In the genomic region with DNA sequence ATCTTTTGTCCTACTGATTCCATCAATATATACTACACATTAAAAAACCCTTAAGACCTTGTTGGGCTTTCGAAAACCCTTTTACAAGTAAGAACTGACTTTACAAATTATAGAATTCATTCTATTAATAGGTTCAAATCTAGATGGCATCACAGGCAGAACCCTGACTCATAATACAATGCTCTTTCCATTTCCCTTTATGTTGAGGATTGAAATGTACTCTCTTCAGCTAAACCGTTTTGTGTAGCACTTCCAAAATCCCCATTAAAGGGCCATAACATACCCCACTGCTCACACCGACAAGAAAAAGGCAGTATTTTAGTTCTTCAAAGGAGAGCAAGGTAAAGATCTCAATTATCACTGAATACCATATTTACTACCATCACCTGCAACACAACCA, we compare ENCODE assay signal across 17 cellular contexts. TPM values are rescaled to one million over a fixed set of nuclear protein-coding genes. Genes with fewer than 3 reads are reported as not detected.
A peak's percentile ranks its signal among the peaks of the same experiment; 100 is the strongest.
DNase-seq lines count a peak whose midpoint lies in the region; ATAC-seq and TF ChIP-seq lines count a peak whose summit lies in the region.
"Had no signal": no experiment of that assay in that cellular context is flagged by ENCODE, and none has a peak within 500 bp of the region (broad histone marks: within the 10 kb centered on the region; RNA-seq: fewer than 3 reads in every experiment).

No MANE protein-coding gene starts in this region.

- ATAC-seq in IMR-90 (ENCODE audit: low read depth) = no peak

- no peaks in the 10 kb centered on the region for H3K9me3 ChIP-seq in IMR-90 (ENCODE audit: control insufficient read depth, insufficient read depth, low read length)
- H3K9me3 ChIP-seq: HAP-1, vagina had no signal

- no peak overlapping the region for H2BK15ac ChIP-seq in IMR-90 (ENCODE audit: low read depth, low read length)

- in situ Hi-C loops in IMR-90 (cut with MboI; ENCODE audit: low sequenced_read_pairs) (no loop called here), KBM-7 (cut with MboI; ENCODE audit: low pct_unique_long_range_greater_than_20kb, low sequenced_read_pairs) (no loop called here), brain microvascular endothelial cell (cut with HindIII; ENCODE audit: low pct_ligation_motif_present, low sequenced_read_pairs) (no loop called here)

- no peak overlapping the region for H3K23ac ChIP-seq in IMR-90 (ENCODE audit: low read depth, low read length)

- TF ChIP-seq CTCF in IMR-90 (conservative IDR thresholded peaks at IDR 0.05; ENCODE audit: low read depth, low read length) (no peak), progenitor cell of endocrine pancreas (IDR thresholded peaks at IDR 0.05; ENCODE audit: unreplicated experiment) (no peak), brain microvascular endothelial cell (IDR thresholded peaks at IDR 0.05; ENCODE audit: low read depth, low read length, missing control alignments) (no peak)

- H4K20me1 ChIP-seq in IMR-90 (ENCODE audit: insufficient read depth, low read length) = peaks cover 98% of the 10 kb centered on the region

- H3K4me2 ChIP-seq in IMR-90 (ENCODE audit: low read depth, low read length) = peak overlapping the region; percentile 17; the same call in 1 of the 2 replicates

- H2BK5ac ChIP-seq in IMR-90 (ENCODE audit: low read depth, low read length, poor library complexity, severe bottlenecking) = peak overlapping the region; percentile 4

- no peak overlapping the region for H4K8ac ChIP-seq in IMR-90 (ENCODE audit: low read depth in 2 of 2, low read length in 2 of 2)

- H2AK5ac ChIP-seq in IMR-90 (ENCODE audit: low read depth, low read length) = no peak overlapping the region

- H3K27me3 ChIP-seq in IMR-90 (ENCODE audit: control insufficient read depth, insufficient read depth, low read length) (no peaks in the 10 kb centered on the region), brain microvascular endothelial cell (replicated peaks) (no peaks in the 10 kb centered on the region)
- H3K27me3 ChIP-seq: dorsolateral prefrontal cortex, vagina had no signal

- peaks cover 71% of the 10 kb centered on the region for H3K4me1 Mint-ChIP-seq in activated CD4-positive, alpha-beta memory T cell treated with anti-CD3 and anti-CD28 coated beads for 36 hours (ENCODE audit: low read depth)
- peaks cover 43% of the 10 kb centered on the region for H3K4me1 Mint-ChIP-seq in activated CD4-positive, alpha-beta memory T cell treated with anti-CD3 and anti-CD28 coated beads, Interleukin-2, amount 10 ng/mL, durations not matched to agents 7 days and 5 days
- H3K4me1 Mint-ChIP-seq in progenitor cell of endocrine pancreas (ENCODE audit: low read depth) = peaks cover 22% of the 10 kb centered on the region

- POLR2A ChIA-PET in activated CD4-positive, alpha-beta memory T cell treated with anti-CD3 and anti-CD28 coated beads for 36 hours (lab: Charles Lee) = interaction anchor here (0.8 kb wide), 1 partner anchor 92 kb away, joined by 3 read pairs; no protein-coding TSS in a partner anchor
- POLR2A ChIA-PET in activated CD4-positive, alpha-beta memory T cell treated with anti-CD3 and anti-CD28 coated beads, Interleukin-2, amount 10 ng/mL, durations not matched to agents 7 days and 5 days (lab: Charles Lee) = interaction anchor here (6.9 kb wide), 1 partner anchor 10 kb away, joined by 35 read pairs; the partner anchor contains the start of gene CSNK1A1
- POLR2A ChIA-PET in IMR-90 (lab: Charles Lee; ENCODE audit: unreplicated experiment) = no interaction called here

- H2BK20ac ChIP-seq in IMR-90 (ENCODE audit: low read depth, low read length) = no peak overlapping the region

- TF ChIP-seq RAD21 in IMR-90 (IDR thresholded peaks at IDR 0.05; ENCODE audit: low read length) = no peak

- H3K4me1 ChIP-seq in IMR-90 (ENCODE audit: control insufficient read depth, insufficient read depth, low read length) = peaks cover 12% of the 10 kb centered on the region

- no CpG with 5 or more reads among the region's 3 CpGs for WGBS in IMR-90 (ENCODE audit: extremely low coverage in 2 of 2, insufficient read length in 1 of 2), 2 experiments

- dilution Hi-C loops in IMR-90 (cut with HindIII; ENCODE audit: low sequenced_read_pairs, unreplicated experiment) = no loop called here

- H3K14ac ChIP-seq in IMR-90 (replicated peaks; ENCODE audit: low read depth, low read length) = no peak overlapping the region

- H2AK9ac ChIP-seq in IMR-90 (replicated peaks; ENCODE audit: low read depth, low read length, poor library complexity) = no peak overlapping the region

- H3K27ac ChIP-seq in IMR-90 (ENCODE audit: insufficient read depth, low read length) (no peak overlapping the region), brain microvascular endothelial cell (no peak overlapping the region)
- H3K27ac ChIP-seq: vagina had no signal

- H3K9me1 ChIP-seq in IMR-90 (ENCODE audit: insufficient read depth, low read length) = peaks cover 8% of the 10 kb centered on the region

- H4K91ac ChIP-seq in IMR-90 (ENCODE audit: insufficient read depth, low read depth, low read length) = no peak overlapping the region

- peak overlapping the region; percentile 14 for H3K4me3 Mint-ChIP-seq in activated CD4-positive, alpha-beta memory T cell treated with anti-CD3 and anti-CD28 coated beads for 36 hours
- H3K4me3 Mint-ChIP-seq in activated CD4-positive, alpha-beta memory T cell treated with anti-CD3 and anti-CD28 coated beads, Interleukin-2, amount 10 ng/mL, durations not matched to agents 7 days and 5 days = no peak overlapping the region
- no peak overlapping the region for H3K4me3 Mint-ChIP-seq in progenitor cell of endocrine pancreas (ENCODE audit: low read depth)

- TSS peak; percentile 2 for BruUV-seq in IMR-90 (replicated peaks; lab: Mats Ljungman, UMichigan)

- H3K36me3 Mint-ChIP-seq in activated CD4-positive, alpha-beta memory T cell treated with anti-CD3 and anti-CD28 coated beads for 36 hours = peaks cover 41% of the 10 kb centered on the region
- H3K36me3 Mint-ChIP-seq in activated CD4-positive, alpha-beta memory T cell treated with anti-CD3 and anti-CD28 coated beads, Interleukin-2, amount 10 ng/mL, durations not matched to agents 7 days and 5 days (ENCODE audit: low read depth) = peaks cover 62% of the 10 kb centered on the region
- peaks cover 22% of the 10 kb centered on the region for H3K36me3 Mint-ChIP-seq in progenitor cell of endocrine pancreas (ENCODE audit: insufficient read depth)

- H3K27me3 Mint-ChIP-seq in activated CD4-positive, alpha-beta memory T cell treated with anti-CD3 and anti-CD28 coated beads for 36 hours = no peaks in the 10 kb centered on the region
- H3K27me3 Mint-ChIP-seq in activated CD4-positive, alpha-beta memory T cell treated with anti-CD3 and anti-CD28 coated beads, Interleukin-2, amount 10 ng/mL, durations not matched to agents 7 days and 5 days = no peaks in the 10 kb centered on the region
- no peaks in the 10 kb centered on the region for H3K27me3 Mint-ChIP-seq in progenitor cell of endocrine pancreas

- no peak overlapping the region for H3K18ac ChIP-seq in IMR-90 (ENCODE audit: low read depth, low read length)

- no peak overlapping the region for H3K4ac ChIP-seq in IMR-90 (ENCODE audit: low read depth, low read length)

- H3K36me3 ChIP-seq in IMR-90 (ENCODE audit: control insufficient read depth, insufficient read depth, low read length) = peaks cover 38% of the 10 kb centered on the region
- peaks cover 59% of the 10 kb centered on the region for H3K36me3 ChIP-seq in brain microvascular endothelial cell (replicated peaks)

- no peaks in the 10 kb centered on the region for H3K9me3 Mint-ChIP-seq in activated CD4-positive, alpha-beta memory T cell treated with anti-CD3 and anti-CD28 coated beads for 36 hours
- H3K9me3 Mint-ChIP-seq in activated CD4-positive, alpha-beta memory T cell treated with anti-CD3 and anti-CD28 coated beads, Interleukin-2, amount 10 ng/mL, durations not matched to agents 7 days and 5 days = no peaks in the 10 kb centered on the region
- H3K9me3 Mint-ChIP-seq in progenitor cell of endocrine pancreas (ENCODE audit: low read depth) = no peaks in the 10 kb centered on the region

- intact Hi-C loops in activated CD4-positive, alpha-beta memory T cell treated with anti-CD3 and anti-CD28 coated beads for 36 hours (cut with micrococcal nuclease) = loop anchor here (5.0 kb wide), 1 partner anchor 48 kb away; no protein-coding TSS in a partner anchor
- intact Hi-C loops in IMR-90 (cut with micrococcal nuclease) = no loop called here

- H3K56ac ChIP-seq in IMR-90 (ENCODE audit: extremely low read depth, insufficient read depth, low read length) = no peak overlapping the region

- no peak overlapping the region for H2AFZ ChIP-seq in IMR-90 (replicated peaks; ENCODE audit: low read length, poor library complexity)

- H4K5ac ChIP-seq in IMR-90 (ENCODE audit: low read depth, low read length) = no peak overlapping the region

- H3K4me3 ChIP-seq in IMR-90 (ENCODE audit: insufficient read depth, low read depth, low read length) (no peak overlapping the region), brain microvascular endothelial cell (ENCODE audit: low read depth, low read length) (no peak overlapping the region)
- H3K4me3 ChIP-seq: HAP-1, vagina had no signal

- no peak for DNase-seq in activated CD4-positive, alpha-beta memory T cell treated with anti-CD3 and anti-CD28 coated beads for 36 hours
- no peak for DNase-seq in activated CD4-positive, alpha-beta memory T cell treated with anti-CD3 and anti-CD28 coated beads, Interleukin-2, amount 10 ng/mL, durations not matched to agents 7 days and 5 days
- DNase-seq in IMR-90 (no peak), dermis blood vessel endothelial cell (peak; percentile 26), progenitor cell of endocrine pancreas (ENCODE audit: low spot score, unreplicated experiment) (no peak), KBM-7 (no peak), brain microvascular endothelial cell (no peak)
- DNase-seq in activated effector memory CD4-positive, alpha-beta T cell treated with anti-CD3 and anti-CD28 coated beads, Interleukin-2, amount 50 U/mL, for 16 hours = no peak
- DNase-seq: dorsolateral prefrontal cortex; GF-D8; hypothalamus; MV-4-11; NCI-H774; stimulated activated naive CD4-positive, alpha-beta T cell treated with Interleukin-2 at 50 U/mL for 16 hours had no signal

- no peak overlapping the region for H2BK120ac ChIP-seq in IMR-90 (ENCODE audit: low read depth, low read length)

- no peak overlapping the region for H3K9ac ChIP-seq in IMR-90 (ENCODE audit: low read depth, low read length)

- CTCF ChIA-PET in activated CD4-positive, alpha-beta memory T cell treated with anti-CD3 and anti-CD28 coated beads for 36 hours (lab: Charles Lee) = no interaction called here
- CTCF ChIA-PET in activated CD4-positive, alpha-beta memory T cell treated with anti-CD3 and anti-CD28 coated beads, Interleukin-2, amount 10 ng/mL, durations not matched to agents 7 days and 5 days (lab: Charles Lee) = no interaction called here
- CTCF ChIA-PET in IMR-90 (lab: Yijun Ruan, JAX) = no interaction called here

- H3K27ac Mint-ChIP-seq in activated CD4-positive, alpha-beta memory T cell treated with anti-CD3 and anti-CD28 coated beads for 36 hours = peak overlapping the region; percentile 57
- no peak overlapping the region for H3K27ac Mint-ChIP-seq in activated CD4-positive, alpha-beta memory T cell treated with anti-CD3 and anti-CD28 coated beads, Interleukin-2, amount 10 ng/mL, durations not matched to agents 7 days and 5 days
- H3K27ac Mint-ChIP-seq in progenitor cell of endocrine pancreas = peak overlapping the region; percentile 34

- TF ChIP-seq POLR2A in IMR-90 (IDR thresholded peaks at IDR 0.05; ENCODE audit: low read depth, low read length) = no peak

- H3K79me1 ChIP-seq in IMR-90 (ENCODE audit: low read depth in 1 of 2, low read length in 2 of 2) = peaks cover 0 to 13% of the 10 kb centered on the region in 2 experiments; a peak in 2 of 4 replicates

RNA-seq across cellular contexts. Expression of gene CSNK1A1, which starts 11.1 kb away (rescaled TPM):
- 100 to 1,000 TPM; 165 to 170 TPM for total RNA-seq in activated CD4-positive, alpha-beta memory T cell treated with anti-CD3 and anti-CD28 coated beads for 36 hours
- total RNA-seq in activated CD4-positive, alpha-beta memory T cell treated with anti-CD3 and anti-CD28 coated beads, Interleukin-2, amount 10 ng/mL, durations not matched to agents 7 days and 5 days = 100 to 1,000 TPM; 194 to 203 TPM
- total RNA-seq in IMR-90 (2012; rRNA removed) = 419 and 573 TPM in 2 replicates
- polyA plus RNA-seq in IMR-90 (2012; rRNA removed) = 112 and 140 TPM in 2 replicates
- 64.4 and 68.9 TPM in 2 replicates for polyA plus RNA-seq in IMR-90 (2012; cell fraction: cytosol; rRNA removed)
- polyA plus RNA-seq in IMR-90 (2012; cell fraction: nucleus; rRNA removed; ENCODE audit: low replicate concordance) = 56.7 and 85.2 TPM in 2 replicates
- 415 and 530 TPM in 2 replicates for total RNA-seq in dermis blood vessel endothelial cell
- total RNA-seq in progenitor cell of endocrine pancreas = 213 and 219 TPM in 2 replicates

RNA-seq across cellular contexts. Expression of gene ARHGEF37, which starts 41.2 kb away (rescaled TPM):
- under 1 TPM; 0.69 to 0.77 TPM for total RNA-seq in activated CD4-positive, alpha-beta memory T cell treated with anti-CD3 and anti-CD28 coated beads for 36 hours
- total RNA-seq in activated CD4-positive, alpha-beta memory T cell treated with anti-CD3 and anti-CD28 coated beads, Interleukin-2, amount 10 ng/mL, durations not matched to agents 7 days and 5 days = 1 to 10 TPM in 1 of 2 experiments, under 1 TPM in 1; 0.88 to 1.1 TPM
- total RNA-seq in IMR-90 (2012; rRNA removed) (0.28 and 0.54 TPM in 2 replicates), dermis blood vessel endothelial cell (13.6 and 16.0 TPM in 2 replicates), progenitor cell of endocrine pancreas (2.4 and 3.3 TPM in 2 replicates)
- 0.39 and 0.42 TPM in 2 replicates for polyA plus RNA-seq in IMR-90 (2012; rRNA removed)
- 0.15 and 0.37 TPM in 2 replicates for polyA plus RNA-seq in IMR-90 (2012; cell fraction: cytosol; rRNA removed)
- polyA plus RNA-seq in IMR-90 (2012; cell fraction: nucleus; rRNA removed; ENCODE audit: low replicate concordance) = 0.74 and 1.1 TPM in 2 replicates
- total RNA-seq: mononuclear cell had no signal
